Comparison of ENCODE assay signal across 13 cellular contexts in the genomic region with DNA sequence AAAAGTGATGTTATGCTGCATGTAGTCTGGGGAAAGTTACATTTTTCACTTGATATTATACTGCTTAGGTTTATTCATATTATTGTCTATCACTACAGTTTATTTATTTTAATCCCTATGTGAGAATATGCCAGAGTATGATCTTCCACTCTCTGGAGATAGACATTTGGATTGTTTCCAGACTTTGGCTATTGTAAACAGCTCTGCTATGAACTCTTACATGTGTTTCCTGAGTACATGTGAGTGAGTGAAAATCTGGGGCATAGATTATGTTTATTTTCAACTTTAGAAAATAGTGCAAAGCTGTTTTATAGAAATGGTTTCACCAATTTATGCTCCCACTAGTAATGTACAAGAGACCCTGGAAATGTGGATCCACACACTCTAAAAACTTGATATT.
"Had no signal": no experiment of that assay in that cellular context is flagged by ENCODE, and none has a peak within 500 bp of the region (broad histone marks: within the 10 kb centered on the region; RNA-seq: fewer than 3 reads in every experiment).

No MANE protein-coding gene starts in this region.

- H3K36me3 ChIP-seq: ascending aorta, neural progenitor cell, thyroid gland had no signal

- H3K27me3 ChIP-seq: ascending aorta, neural progenitor cell, thyroid gland had no signal

- H3K4me3 ChIP-seq: ascending aorta, lung, neural progenitor cell, thyroid gland had no signal

- H3K27ac ChIP-seq: ascending aorta, neural progenitor cell had no signal

- ATAC-seq: activated CD4-positive, CD25-positive, alpha-beta regulatory T cell treated with anti-CD3 and anti-CD28 coated beads, Interleukin-2, amount 50 U/mL, for 24 hours; activated naive CD8-positive, alpha-beta T cell treated with anti-CD3 and anti-CD28 coated beads, Interleukin-2, amount 50 U/mL, for 24 hours; esophagus mucosa; stimulated activated memory B cell treated with anti-CD40 and anti-IgM and Interleukin-4, amounts not matched to agents 10 μg/mL and 1 μg/mL and 100 μg/mL, for 72 hours had no signal

- H3K9ac ChIP-seq: neural progenitor cell had no signal

- DNase-seq: activated CD4-positive, alpha-beta T cell treated with anti-CD3 and anti-CD28 coated beads, Interleukin-2, amount 50 U/mL, for 1 hour; activated CD8-positive, alpha-beta memory T cell treated with anti-CD3 and anti-CD28 coated beads for 24 hours; activated naive CD4-positive, alpha-beta T cell treated with Interleukin-2 at 50 U/mL for 16 hours; activated naive CD8-positive, alpha-beta T cell treated with anti-CD3 and anti-CD28 coated beads, Interleukin-2, amount 50 U/mL, for 24 hours; hippocampal formation; SW 1271; thyroid gland had no signal

- H3K4me1 ChIP-seq: ascending aorta, neural progenitor cell had no signal

- H3K9me3 ChIP-seq: ascending aorta, thyroid gland had no signal
